In genomic region chr2:220300806-220301205, GRCh38 we compare ENCODE assay signal across 20 cellular contexts.
"Had no signal": no experiment of that assay in that cellular context is flagged by ENCODE, and none has a peak within 500 bp of the region (broad histone marks: within the 10 kb centered on the region; RNA-seq: fewer than 3 reads in every experiment).

No MANE protein-coding gene starts in this region.

- H2AFZ ChIP-seq: neural progenitor cell had no signal

- H3K4me3 ChIP-seq: ascending aorta, cardiac muscle cell, left lung, lung, neural progenitor cell, spleen, thoracic aorta, upper lobe of right lung had no signal

- H3K36me3 ChIP-seq: ascending aorta, cardiac muscle cell, left lung, neural progenitor cell, spleen, thoracic aorta, upper lobe of right lung had no signal

- H3K4me1 ChIP-seq: ascending aorta, left lung, spleen, upper lobe of right lung had no signal

- H3K27me3 ChIP-seq: ascending aorta, cardiac muscle cell, left lung, neural progenitor cell, spleen, upper lobe of right lung had no signal

- H3K9me3 ChIP-seq: ascending aorta, left lung, spleen, thoracic aorta, upper lobe of right lung had no signal

- H3K27ac ChIP-seq: ascending aorta, cardiac muscle cell, left lung, neural progenitor cell, spleen, thoracic aorta, upper lobe of right lung, VCaP had no signal

- ATAC-seq: activated CD8-positive, alpha-beta T cell treated with anti-CD3 and anti-CD28 coated beads for 36 hours; activated naive CD4-positive, alpha-beta T cell treated with anti-CD3 and anti-CD28 coated beads, Interleukin-2, amount 50 U/mL, for 72 hours; activated T-helper 17 cell treated with anti-CD3 and anti-CD28 coated beads, Interleukin-2, amount 50 U/mL, for 72 hours; left lung; naive thymus-derived CD8-positive, alpha-beta T cell; upper lobe of right lung had no signal

- H3K4me2 ChIP-seq: neural progenitor cell had no signal

- DNase-seq: activated CD4-positive, alpha-beta T cell treated with anti-CD3 and anti-CD28 coated beads, Interleukin-2, amount 10 ng/mL, durations not matched to agents 7 days and 5 days; activated CD4-positive, CD25-positive, alpha-beta regulatory T cell treated with anti-CD3 and anti-CD28 coated beads, Interleukin-2, amount 50 U/mL, for 72 hours; activated CD8-positive, alpha-beta T cell treated with anti-CD3 and anti-CD28 coated beads for 36 hours; cortex of kidney; hippocampal formation; kidney glomerular epithelial cell; left lung; naive thymus-derived CD8-positive, alpha-beta T cell; spleen; stimulated activated CD4-positive, alpha-beta T cell treated with anti-CD3 and anti-CD28 coated beads, Interleukin-4, amount 100 ng/mL, for 1 hour; stimulated activated naive CD4-positive, alpha-beta T cell treated with Interleukin-2 at 50 U/mL for 16 hours; upper lobe of right lung had no signal

- H3K9ac ChIP-seq: neural progenitor cell had no signal
